ENCODE assay signal across 8 cellular contexts in the genomic region with DNA sequence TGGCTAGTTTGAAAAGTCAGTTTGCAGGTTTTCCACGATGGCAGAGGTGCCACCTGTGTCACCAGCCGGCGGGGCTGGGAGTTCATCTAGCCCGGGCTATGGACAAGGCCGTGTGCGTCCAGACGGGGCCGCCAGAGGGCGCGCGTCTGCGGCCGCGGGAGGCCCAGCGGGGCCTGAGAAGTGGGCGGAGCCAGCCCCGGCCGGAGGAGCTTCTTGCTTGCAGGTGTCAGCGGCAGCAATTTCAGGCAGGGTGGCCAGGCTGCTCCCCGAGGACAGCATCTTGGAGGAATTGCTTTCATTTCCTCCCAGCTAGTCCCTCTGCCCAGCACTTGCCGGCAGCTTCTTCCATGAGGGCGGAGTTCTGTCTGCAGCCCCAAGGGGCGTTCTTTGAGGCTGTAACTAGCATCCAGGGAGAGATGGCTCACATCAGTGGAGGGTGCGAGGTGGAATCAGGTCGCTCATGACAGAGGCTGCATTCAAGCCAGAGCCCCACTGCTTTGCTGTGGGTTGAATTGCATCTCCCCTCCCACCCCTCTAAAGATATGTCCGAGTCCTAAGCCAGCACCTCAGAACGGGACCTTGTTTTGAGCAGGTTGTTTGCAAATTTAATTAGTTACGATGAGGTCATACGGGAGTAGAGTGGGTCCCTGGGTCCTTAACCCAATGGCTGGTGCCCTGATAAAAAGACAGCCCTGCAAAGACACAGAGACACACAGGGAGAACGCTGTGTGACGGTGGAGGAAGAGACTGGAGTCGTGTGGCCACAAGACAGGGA.
A peak's percentile ranks its signal among the peaks of the same experiment; 100 is the strongest.
DNase-seq lines count a peak whose midpoint lies in the region; ATAC-seq and TF ChIP-seq lines count a peak whose summit lies in the region.

No MANE protein-coding gene starts in this region.

- H3K4me1 ChIP-seq in right lobe of liver = peaks cover 0 to 4% (median 0%) of the 10 kb centered on the region in 4 donors

- no peaks in the 10 kb centered on the region for H3K36me3 ChIP-seq in BJ (ENCODE audit: control insufficient read depth, insufficient read depth, low read length)
- no peaks in the 10 kb centered on the region for H3K36me3 ChIP-seq in right lobe of liver

- no peak for TF ChIP-seq POLR2A in right lobe of liver (IDR thresholded peaks at IDR 0.05)

- intact Hi-C loops in right lobe of liver (cut with DNase I) = no loop called here

- no peak overlapping the region for H3K27ac ChIP-seq in right lobe of liver

- H3K27me3 ChIP-seq in BJ (ENCODE audit: control insufficient read depth, insufficient read depth, low read length) (no peaks in the 10 kb centered on the region), right lobe of liver (no peaks in the 10 kb centered on the region)

- 86% methylated on average over 4 of the region's 32 CpGs for WGBS in right lobe of liver (ENCODE audit: insufficient coverage, low coverage, low lambda C conversion rate, missing lambda C conversion rate)

- CTCF ChIA-PET in BJ (lab: Yijun Ruan, JAX) = interaction anchor here (0.6 to 2.9 kb wide), 23 partner anchors 10 to 1914 kb away, joined by 3 to 21 read pairs (median 3); no protein-coding TSS in a partner anchor

- H3K4me3 ChIP-seq in BJ (ENCODE audit: low read depth, low read length) (no peak overlapping the region), choroid plexus epithelial cell (ENCODE audit: low read depth, low read length) (peak overlapping the region; percentile 27), right lobe of liver (no peak overlapping the region)

- TF ChIP-seq CTCF in BJ (IDR thresholded peaks at IDR 0.05; ENCODE audit: insufficient read depth, low read depth, low read length) = peak; percentile 82
- TF ChIP-seq CTCF in choroid plexus epithelial cell (conservative IDR thresholded peaks at IDR 0.05; ENCODE audit: low read depth, low read length) = peak; percentile 73
- TF ChIP-seq CTCF in right lobe of liver (IDR thresholded peaks at IDR 0.05) = peak; percentile 86 to 99 (median 98)

- ATAC-seq in GM19043 (IDR thresholded peaks at IDR 0.05; ENCODE audit: low read depth, unreplicated experiment) (peak; percentile 98), HG03196 (IDR thresholded peaks at IDR 0.05; ENCODE audit: unreplicated experiment) (peak; percentile 95), right lobe of liver (peak; percentile 90 to 94 (median 92))

- H3K9me3 ChIP-seq in right lobe of liver = no peaks in the 10 kb centered on the region

- DNase-seq in BJ (ENCODE audit: low read depth) (no peak), NCI-H460 (ENCODE audit: extremely low read depth, low read depth) (peak; percentile 80), choroid plexus epithelial cell (ENCODE audit: low read depth) (peak; percentile 77), right lobe of liver (peak; percentile 85 to 91 (median 88))
- DNase-seq in activated CD4-positive, alpha-beta T cell treated with anti-CD3 and anti-CD28 coated beads for 4 hours = peak; percentile 76 to 78
- DNase-seq in stimulated activated CD4-positive, alpha-beta T cell treated with anti-CD3 and anti-CD28 coated beads, Interleukin-4, amount 100 ng/mL, for 48 hours (ENCODE audit: low read depth in 2 of 2) = peak; percentile 76 to 78

- POLR2A ChIA-PET in BJ (lab: Charles Lee) = no interaction called here
